ENCODE assay signal across 1 cellular context in the genomic region with DNA sequence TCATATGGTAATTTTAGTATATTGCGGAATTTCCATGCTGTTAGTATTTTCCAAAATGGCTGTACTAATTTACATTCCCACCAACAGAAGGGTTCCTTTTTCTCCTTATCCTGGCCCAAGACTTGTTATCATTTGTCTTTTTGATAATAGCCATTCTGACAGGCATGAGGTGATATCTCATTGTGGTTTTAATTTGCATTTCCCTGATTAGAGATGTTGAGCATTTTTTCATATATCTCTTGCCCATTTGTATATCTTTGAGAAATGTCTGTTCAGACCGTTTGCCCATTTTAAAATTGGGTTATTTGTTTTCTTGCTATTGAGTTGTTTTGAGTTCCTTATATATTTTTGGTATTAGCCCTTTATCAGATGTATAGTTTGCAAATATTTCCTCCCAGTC.
A peak's percentile ranks its signal among the peaks of the same experiment; 100 is the strongest.
TF ChIP-seq lines count a peak whose summit lies in the region.

No MANE protein-coding gene starts in this region.

TF ChIP-seq in K562, 482 proteins besides CTCF, POLR2A, EP300 and RAD21:
- no peak for TF ChIP-seq ZNF77 (CRISPR knock-in tag; IDR thresholded peaks at IDR 0.05)
- TF ChIP-seq, protein P1, sequence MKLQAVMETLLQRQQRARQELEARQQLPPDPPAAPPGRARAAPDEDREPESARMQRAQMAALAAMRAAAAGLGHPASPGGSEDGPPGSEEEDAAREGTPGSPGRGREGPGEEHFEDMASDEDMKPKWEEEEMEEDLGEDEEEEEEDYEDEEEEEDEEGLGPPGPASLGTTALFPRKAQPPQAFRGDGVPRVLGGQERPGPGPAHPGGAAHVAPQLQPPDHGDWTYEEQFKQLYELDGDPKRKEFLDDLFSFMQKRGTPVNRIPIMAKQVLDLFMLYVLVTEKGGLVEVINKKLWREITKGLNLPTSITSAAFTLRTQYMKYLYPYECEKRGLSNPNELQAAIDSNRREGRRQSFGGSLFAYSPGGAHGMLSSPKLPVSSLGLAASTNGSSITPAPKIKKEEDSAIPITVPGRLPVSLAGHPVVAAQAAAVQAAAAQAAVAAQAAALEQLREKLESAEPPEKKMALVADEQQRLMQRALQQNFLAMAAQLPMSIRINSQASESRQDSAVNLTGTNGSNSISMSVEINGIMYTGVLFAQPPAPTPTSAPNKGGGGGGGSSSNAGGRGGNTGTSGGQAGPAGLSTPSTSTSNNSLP (IDR thresholded peaks at IDR 0.05; ENCODE audit: borderline replicate concordance, low read depth, low read length): 0 out of 2 replicates have a peak, but pooled peaks have one; percentile 53
- TF ChIP-seq, protein P2, sequence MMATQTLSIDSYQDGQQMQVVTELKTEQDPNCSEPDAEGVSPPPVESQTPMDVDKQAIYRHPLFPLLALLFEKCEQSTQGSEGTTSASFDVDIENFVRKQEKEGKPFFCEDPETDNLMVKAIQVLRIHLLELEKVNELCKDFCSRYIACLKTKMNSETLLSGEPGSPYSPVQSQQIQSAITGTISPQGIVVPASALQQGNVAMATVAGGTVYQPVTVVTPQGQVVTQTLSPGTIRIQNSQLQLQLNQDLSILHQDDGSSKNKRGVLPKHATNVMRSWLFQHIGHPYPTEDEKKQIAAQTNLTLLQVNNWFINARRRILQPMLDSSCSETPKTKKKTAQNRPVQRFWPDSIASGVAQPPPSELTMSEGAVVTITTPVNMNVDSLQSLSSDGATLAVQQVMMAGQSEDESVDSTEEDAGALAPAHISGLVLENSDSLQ (IDR thresholded peaks at IDR 0.05): peak; percentile 86
- no peak for TF ChIP-seq BACH1 (tag; IDR thresholded peaks at IDR 0.05)
- no peak for TF ChIP-seq TARDBP (IDR thresholded peaks at IDR 0.05)
- TF ChIP-seq ARID1B (IDR thresholded peaks at IDR 0.05): peak; percentile 63
- TF ChIP-seq, protein P3, sequence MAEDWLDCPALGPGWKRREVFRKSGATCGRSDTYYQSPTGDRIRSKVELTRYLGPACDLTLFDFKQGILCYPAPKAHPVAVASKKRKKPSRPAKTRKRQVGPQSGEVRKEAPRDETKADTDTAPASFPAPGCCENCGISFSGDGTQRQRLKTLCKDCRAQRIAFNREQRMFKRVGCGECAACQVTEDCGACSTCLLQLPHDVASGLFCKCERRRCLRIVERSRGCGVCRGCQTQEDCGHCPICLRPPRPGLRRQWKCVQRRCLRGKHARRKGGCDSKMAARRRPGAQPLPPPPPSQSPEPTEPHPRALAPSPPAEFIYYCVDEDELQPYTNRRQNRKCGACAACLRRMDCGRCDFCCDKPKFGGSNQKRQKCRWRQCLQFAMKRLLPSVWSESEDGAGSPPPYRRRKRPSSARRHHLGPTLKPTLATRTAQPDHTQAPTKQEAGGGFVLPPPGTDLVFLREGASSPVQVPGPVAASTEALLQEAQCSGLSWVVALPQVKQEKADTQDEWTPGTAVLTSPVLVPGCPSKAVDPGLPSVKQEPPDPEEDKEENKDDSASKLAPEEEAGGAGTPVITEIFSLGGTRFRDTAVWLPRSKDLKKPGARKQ (CRISPR knock-in tag; IDR thresholded peaks at IDR 0.05): no peak
- no peak for TF ChIP-seq ZNF41 (CRISPR knock-in tag; conservative IDR thresholded peaks at IDR 0.05)
- TF ChIP-seq GTF2E2 (tag; IDR thresholded peaks at IDR 0.05): no peak
- TF ChIP-seq RCOR1 (IDR thresholded peaks at IDR 0.05; ENCODE audit: borderline replicate concordance in 1 of 2, low read depth in 2 of 2, low read length in 2 of 2): 0 out of 4 replicates have a peak, but pooled peaks of 1 of the 2 experiments have one; percentile 42
- TF ChIP-seq ELF2 (CRISPR knock-in tag; IDR thresholded peaks at IDR 0.05): peak; percentile 52; the same call in 1 of the 2 replicates
- peak; percentile 53; the same call in 1 of the 2 replicates for TF ChIP-seq SMARCA4 (IDR thresholded peaks at IDR 0.05)
- no peak for TF ChIP-seq HOMEZ (CRISPR knock-in tag; IDR thresholded peaks at IDR 0.05)
- TF ChIP-seq ZNF232 (CRISPR knock-in tag; IDR thresholded peaks at IDR 0.05): no peak
- TF ChIP-seq ZC3H8 (IDR thresholded peaks at IDR 0.05): no peak
- TF ChIP-seq CBFA2T3 (IDR thresholded peaks at IDR 0.05): peak; percentile 49; the same call in 1 of the 2 replicates
- TF ChIP-seq SMARCE1 (IDR thresholded peaks at IDR 0.05): peak; percentile 66; the same call in 1 of the 2 replicates
- TF ChIP-seq MLLT1 (IDR thresholded peaks at IDR 0.05): 0 out of 4 replicates have a peak, but pooled peaks of 1 of the 2 experiments have one; percentile 13
- no peak for TF ChIP-seq TOE1 (IDR thresholded peaks at IDR 0.05; ENCODE audit: borderline replicate concordance)
- TF ChIP-seq TOE1 (CRISPR knock-in tag; IDR thresholded peaks at IDR 0.05; ENCODE audit: borderline replicate concordance, low read depth): no peak
- no peak for TF ChIP-seq MYBL2 (IDR thresholded peaks at IDR 0.05; ENCODE audit: low read depth)
- no peak for TF ChIP-seq MYBL2 (CRISPR knock-in tag; IDR thresholded peaks at IDR 0.05; ENCODE audit: borderline replicate concordance)
- no peak for TF ChIP-seq U2AF2 (optimal IDR thresholded peaks at IDR 0.05; ENCODE audit: low read depth, low read length)
- TF ChIP-seq ZNF197 (CRISPR knock-in tag; IDR thresholded peaks at IDR 0.05; ENCODE audit: low read depth): no peak
- TF ChIP-seq ZNF551 (CRISPR knock-in tag; IDR thresholded peaks at IDR 0.05): no peak
- TF ChIP-seq DACH1 (IDR thresholded peaks at IDR 0.05; ENCODE audit: partially characterized antibody): peak; percentile 48
- 0 out of 2 replicates have a peak, but pooled peaks have one; percentile 7 for TF ChIP-seq CEBPB (tag; IDR thresholded peaks at IDR 0.05)
- 0 out of 2 replicates have a peak, but pooled peaks have one; percentile 15 for TF ChIP-seq HDAC2 (IDR thresholded peaks at IDR 0.05)
- peak; percentile 83 for TF ChIP-seq SOX6 (IDR thresholded peaks at IDR 0.05)
- TF ChIP-seq, protein P4, sequence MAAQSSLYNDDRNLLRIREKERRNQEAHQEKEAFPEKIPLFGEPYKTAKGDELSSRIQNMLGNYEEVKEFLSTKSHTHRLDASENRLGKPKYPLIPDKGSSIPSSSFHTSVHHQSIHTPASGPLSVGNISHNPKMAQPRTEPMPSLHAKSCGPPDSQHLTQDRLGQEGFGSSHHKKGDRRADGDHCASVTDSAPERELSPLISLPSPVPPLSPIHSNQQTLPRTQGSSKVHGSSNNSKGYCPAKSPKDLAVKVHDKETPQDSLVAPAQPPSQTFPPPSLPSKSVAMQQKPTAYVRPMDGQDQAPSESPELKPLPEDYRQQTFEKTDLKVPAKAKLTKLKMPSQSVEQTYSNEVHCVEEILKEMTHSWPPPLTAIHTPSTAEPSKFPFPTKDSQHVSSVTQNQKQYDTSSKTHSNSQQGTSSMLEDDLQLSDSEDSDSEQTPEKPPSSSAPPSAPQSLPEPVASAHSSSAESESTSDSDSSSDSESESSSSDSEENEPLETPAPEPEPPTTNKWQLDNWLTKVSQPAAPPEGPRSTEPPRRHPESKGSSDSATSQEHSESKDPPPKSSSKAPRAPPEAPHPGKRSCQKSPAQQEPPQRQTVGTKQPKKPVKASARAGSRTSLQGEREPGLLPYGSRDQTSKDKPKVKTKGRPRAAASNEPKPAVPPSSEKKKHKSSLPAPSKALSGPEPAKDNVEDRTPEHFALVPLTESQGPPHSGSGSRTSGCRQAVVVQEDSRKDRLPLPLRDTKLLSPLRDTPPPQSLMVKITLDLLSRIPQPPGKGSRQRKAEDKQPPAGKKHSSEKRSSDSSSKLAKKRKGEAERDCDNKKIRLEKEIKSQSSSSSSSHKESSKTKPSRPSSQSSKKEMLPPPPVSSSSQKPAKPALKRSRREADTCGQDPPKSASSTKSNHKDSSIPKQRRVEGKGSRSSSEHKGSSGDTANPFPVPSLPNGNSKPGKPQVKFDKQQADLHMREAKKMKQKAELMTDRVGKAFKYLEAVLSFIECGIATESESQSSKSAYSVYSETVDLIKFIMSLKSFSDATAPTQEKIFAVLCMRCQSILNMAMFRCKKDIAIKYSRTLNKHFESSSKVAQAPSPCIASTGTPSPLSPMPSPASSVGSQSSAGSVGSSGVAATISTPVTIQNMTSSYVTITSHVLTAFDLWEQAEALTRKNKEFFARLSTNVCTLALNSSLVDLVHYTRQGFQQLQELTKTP (IDR thresholded peaks at IDR 0.05; ENCODE audit: low read depth in 1 of 2, partially characterized antibody in 2 of 2): peak in 1 of 2 experiments; percentile 98
- TF ChIP-seq, protein P5, sequence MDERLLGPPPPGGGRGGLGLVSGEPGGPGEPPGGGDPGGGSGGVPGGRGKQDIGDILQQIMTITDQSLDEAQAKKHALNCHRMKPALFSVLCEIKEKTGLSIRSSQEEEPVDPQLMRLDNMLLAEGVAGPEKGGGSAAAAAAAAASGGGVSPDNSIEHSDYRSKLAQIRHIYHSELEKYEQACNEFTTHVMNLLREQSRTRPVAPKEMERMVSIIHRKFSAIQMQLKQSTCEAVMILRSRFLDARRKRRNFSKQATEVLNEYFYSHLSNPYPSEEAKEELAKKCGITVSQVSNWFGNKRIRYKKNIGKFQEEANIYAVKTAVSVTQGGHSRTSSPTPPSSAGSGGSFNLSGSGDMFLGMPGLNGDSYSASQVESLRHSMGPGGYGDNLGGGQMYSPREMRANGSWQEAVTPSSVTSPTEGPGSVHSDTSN (CRISPR knock-in tag; IDR thresholded peaks at IDR 0.05; ENCODE audit: low read depth): no peak
- TF ChIP-seq, protein P5 (tag; conservative IDR thresholded peaks at IDR 0.05; ENCODE audit: low read depth): peak; percentile 60
- TF ChIP-seq DPF2 (IDR thresholded peaks at IDR 0.05): peak; percentile 62; the same call in 1 of the 2 replicates
- TF ChIP-seq SUPT5H (IDR thresholded peaks at IDR 0.05): no peak
- no peak for TF ChIP-seq ZNF146 (CRISPR knock-in tag; IDR thresholded peaks at IDR 0.05; ENCODE audit: unreplicated experiment)
- no peak for TF ChIP-seq MAX (CRISPR knock-in tag; IDR thresholded peaks at IDR 0.05)
- TF ChIP-seq MEIS2 (IDR thresholded peaks at IDR 0.05; ENCODE audit: partially characterized antibody): peak; percentile 95
- peak; percentile 24; the same call in 1 of the 2 replicates for TF ChIP-seq TEAD4 (IDR thresholded peaks at IDR 0.05; ENCODE audit: low read length)
- TF ChIP-seq TEAD4 (CRISPR knock-in tag; IDR thresholded peaks at IDR 0.05; ENCODE audit: borderline replicate concordance): no peak
- no peak for TF ChIP-seq RBM39 (optimal IDR thresholded peaks at IDR 0.05; ENCODE audit: low read depth, low read length)
- 0 out of 4 replicates have a peak, but pooled peaks of 1 of the 2 experiments have one; percentile 20 for TF ChIP-seq TEAD1 (CRISPR knock-in tag; IDR thresholded peaks at IDR 0.05)
- TF ChIP-seq ESRRA (IDR thresholded peaks at IDR 0.05; ENCODE audit: borderline replicate concordance, low read depth): peak; percentile 52; the same call in 1 of the 2 replicates
TF ChIP-seq in K562: peak in this region for 20.
